Comparison of ENCODE assay signal across 7 cellular contexts in genomic region chr6:130019796-130020105, GRCh38. TPM values are rescaled to one million over a fixed set of nuclear protein-coding genes. Genes with fewer than 3 reads are reported as not detected.
DNase-seq lines count a peak whose midpoint lies in the region; ATAC-seq and TF ChIP-seq lines count a peak whose summit lies in the region.

No MANE protein-coding gene starts in this region.

- H3K4me1 Mint-ChIP-seq in activated B cell treated with CpG ODN at 0.5 μM for 24 hours, result peaks cover 22% of the 10 kb centered on the region
- peaks cover 6 to 18% of the 10 kb centered on the region in 2 donors for H3K4me1 Mint-ChIP-seq in stimulated activated naive B cell treated with anti-CD40 and anti-IgM and Interleukin-4, amounts not matched to agents 10 μg/mL and 1 μg/mL and 100 μg/mL, for 72 hours

- intact Hi-C loops in HCT116 (cut with micrococcal nuclease), result loop anchor here (2.0 to 5.0 kb wide), 3 partner anchors 127 to 521 kb away; no protein-coding TSS in a partner anchor
- intact Hi-C loops in activated B cell treated with CpG ODN at 0.5 μM for 24 hours (cut with micrococcal nuclease), result loop anchor here (1.0 to 5.0 kb wide), 5 partner anchors 35 to 1043 kb away; partner anchors contain the start of gene EPB41L2

- H3K79me2 ChIP-seq in HCT116 (ENCODE audit: insufficient read depth, low read length), result peaks cover 33% of the 10 kb centered on the region

- peak overlapping the region; percentile 89 for H3K27ac Mint-ChIP-seq in activated B cell treated with CpG ODN at 0.5 μM for 24 hours
- peak overlapping the region; percentile 97 for H3K27ac Mint-ChIP-seq in stimulated activated naive B cell treated with anti-CD40 and anti-IgM and Interleukin-4, amounts not matched to agents 10 μg/mL and 1 μg/mL and 100 μg/mL, for 72 hours

- RAD21 ChIA-PET in HCT116 (lab: Charles Lee; ENCODE audit: low non-redundant PET in 1 of 2, low total read pairs in 2 of 2, uncharacterized antibody in 2 of 2, unreplicated experiment in 2 of 2), result no interaction called here

- peak; percentile 6 for ATAC-seq in HCT116
- ATAC-seq in activated B cell treated with CpG ODN at 0.5 μM for 24 hours (ENCODE audit: low read depth), result no peak
- ATAC-seq in stimulated activated naive B cell treated with anti-CD40 and anti-IgM and Interleukin-4, amounts not matched to agents 10 μg/mL and 1 μg/mL and 100 μg/mL, for 72 hours (replicated peaks), result no peak

- no peak overlapping the region for H2AFZ ChIP-seq in HCT116 (ENCODE audit: low read depth, low read length, poor library complexity, severe bottlenecking)

- peaks cover 0 to 3% of the 10 kb centered on the region in 2 experiments; a peak in 1 of 4 replicates for H3K36me3 ChIP-seq in HCT116 (ENCODE audit: control insufficient read depth in 1 of 2, insufficient read depth in 2 of 2, low read length in 2 of 2)
- no peaks in the 10 kb centered on the region; the same call in 1 of the 2 replicates for H3K36me3 ChIP-seq in iPS DF 6.9 (ENCODE audit: control insufficient read depth, insufficient read depth, low read length)

- peak overlapping the region; percentile 72 for H3K9ac ChIP-seq in HCT116 (ENCODE audit: low read length)

- POLR2A ChIA-PET in HCT116 (lab: Charles Lee), result interaction anchor here (1.2 to 1.6 kb wide), 2 partner anchors 270 to 397 kb away, joined by 3 to 4 read pairs; no protein-coding TSS in a partner anchor
- POLR2A ChIA-PET in activated B cell treated with CpG ODN at 0.5 μM for 24 hours (lab: Charles Lee), result interaction anchor here (0.6 to 3.4 kb wide), 6 partner anchors 68 to 1051 kb away, joined by 3 to 23 read pairs (median 6); no protein-coding TSS in a partner anchor

- no peaks in the 10 kb centered on the region for H3K27me3 ChIP-seq in HCT116 (ENCODE audit: insufficient read depth, low read length)
- no peaks in the 10 kb centered on the region; the same call in 1 of the 2 replicates for H3K27me3 ChIP-seq in iPS DF 6.9 (ENCODE audit: control insufficient read depth, insufficient read depth, low read length)

- H3K9me3 ChIP-seq in HCT116 (ENCODE audit: control insufficient read depth in 1 of 2, insufficient read depth in 1 of 2, low read depth in 1 of 2, low read length in 2 of 2) (no peaks in the 10 kb centered on the region), iPS DF 6.9 (ENCODE audit: control insufficient read depth, insufficient read depth, low read length) (no peaks in the 10 kb centered on the region)

- H3K27ac ChIP-seq in HCT116 (ENCODE audit: low read depth, low read length), result peak overlapping the region; percentile 94
- H3K27ac ChIP-seq in iPS DF 6.9 (ENCODE audit: low read length), result no peak overlapping the region

- no peak for DNase-seq in HCT116 (ENCODE audit: low read depth, low spot score)
- DNase-seq in activated B cell treated with CpG ODN at 0.5 μM for 24 hours, result no peak
- DNase-seq in iPS DF 6.9 (ENCODE audit: low read depth, low spot score), result no peak
- no peak for DNase-seq in stimulated activated naive B cell treated with anti-CD40 and anti-IgM and Interleukin-4, amounts not matched to agents 10 μg/mL and 1 μg/mL and 100 μg/mL, for 72 hours
- no peak for DNase-seq in islet precursor cell
- DNase-seq in SIG-M5 (lab: John Stamatoyannopoulos, UW), result no peak
- DNase-seq in HuH-7.5 (ENCODE audit: low spot score), result no peak

- no peaks in the 10 kb centered on the region for H3K9me2 ChIP-seq in HCT116 (ENCODE audit: insufficient read depth)

- WGBS in iPS DF 6.9 (ENCODE audit: insufficient coverage, insufficient read length), result no CpG with 5 or more reads among the region's 59 CpGs

- no TSS peak for BruUV-seq in HCT116 (replicated peaks; lab: Mats Ljungman, UMichigan)

- H3K9me3 Mint-ChIP-seq in activated B cell treated with CpG ODN at 0.5 μM for 24 hours, result no peaks in the 10 kb centered on the region
- H3K9me3 Mint-ChIP-seq in stimulated activated naive B cell treated with anti-CD40 and anti-IgM and Interleukin-4, amounts not matched to agents 10 μg/mL and 1 μg/mL and 100 μg/mL, for 72 hours, result no peaks in the 10 kb centered on the region

- no peaks in the 10 kb centered on the region for H4K20me1 ChIP-seq in HCT116 (ENCODE audit: insufficient read depth)

- TF ChIP-seq CTCF in HCT116 (IDR thresholded peaks at IDR 0.05 in 2 of 3, conservative IDR thresholded peaks at IDR 0.05 in 1 of 3; ENCODE audit: borderline replicate concordance in 1 of 3, insufficient read depth in 1 of 3, low read depth in 2 of 3, low read length in 2 of 3) (no peak), activated B cell treated with CpG ODN at 0.5 μM for 24 hours (IDR thresholded peaks at IDR 0.05) (no peak)

- H3K4me3 ChIP-seq in HCT116 (replicated peaks in 1 of 2; ENCODE audit: low read depth in 1 of 2, low read length in 2 of 2) (peak overlapping the region; percentile 70 to 90), iPS DF 6.9 (ENCODE audit: low read length) (peak overlapping the region; percentile 77)

- H3K4me2 ChIP-seq in HCT116 (ENCODE audit: low read length), result peak overlapping the region; percentile 84

- H3K4me3 Mint-ChIP-seq in activated B cell treated with CpG ODN at 0.5 μM for 24 hours, result peak overlapping the region; percentile 97
- H3K4me3 Mint-ChIP-seq in stimulated activated naive B cell treated with anti-CD40 and anti-IgM and Interleukin-4, amounts not matched to agents 10 μg/mL and 1 μg/mL and 100 μg/mL, for 72 hours, result peak overlapping the region; percentile 91 to 98

- H3K4me1 ChIP-seq in HCT116 (ENCODE audit: control insufficient read depth in 1 of 2, insufficient read depth in 2 of 2, low read length in 2 of 2) (peaks cover 12 to 13% of the 10 kb centered on the region in 2 experiments; a peak in 3 of 4 replicates), iPS DF 6.9 (ENCODE audit: control insufficient read depth, insufficient read depth, low read length) (no peaks in the 10 kb centered on the region)

- no peak for TF ChIP-seq POLR2A in HCT116 (IDR thresholded peaks at IDR 0.05; ENCODE audit: borderline replicate concordance, extremely low read depth, insufficient read depth, insufficient read length)

- CTCF ChIA-PET in HCT116 (lab: Charles Lee) (interaction anchor here (0.7 to 2.5 kb wide), 2 partner anchors 14 to 20 kb away, joined by 3 to 15 read pairs; no protein-coding TSS in a partner anchor), activated B cell treated with CpG ODN at 0.5 μM for 24 hours (lab: Charles Lee) (no interaction called here)

- no peak for TF ChIP-seq RAD21 in HCT116 (IDR thresholded peaks at IDR 0.05; ENCODE audit: low read depth)

- peaks cover 25% of the 10 kb centered on the region for H3K36me3 Mint-ChIP-seq in activated B cell treated with CpG ODN at 0.5 μM for 24 hours (ENCODE audit: low read depth)
- peaks cover 5 to 6% of the 10 kb centered on the region in 2 donors for H3K36me3 Mint-ChIP-seq in stimulated activated naive B cell treated with anti-CD40 and anti-IgM and Interleukin-4, amounts not matched to agents 10 μg/mL and 1 μg/mL and 100 μg/mL, for 72 hours

- H3K27me3 Mint-ChIP-seq in activated B cell treated with CpG ODN at 0.5 μM for 24 hours, result no peaks in the 10 kb centered on the region
- no peaks in the 10 kb centered on the region for H3K27me3 Mint-ChIP-seq in stimulated activated naive B cell treated with anti-CD40 and anti-IgM and Interleukin-4, amounts not matched to agents 10 μg/mL and 1 μg/mL and 100 μg/mL, for 72 hours

TF ChIP-seq in HCT116, 20 proteins besides CTCF, POLR2A, EP300 and RAD21 (continues in another document):
- TF ChIP-seq ZFX (IDR thresholded peaks at IDR 0.05) (no peak), YY1 (IDR thresholded peaks at IDR 0.05; ENCODE audit: extremely low read depth, insufficient replicate concordance, low read depth, low read length) (no peak), CEBPB (IDR thresholded peaks at IDR 0.05; ENCODE audit: low read depth) (no peak), JUND (IDR thresholded peaks at IDR 0.05) (no peak), POLR2AphosphoS5 (IDR thresholded peaks at IDR 0.05; ENCODE audit: low read depth, low read length) (no peak), REST (IDR thresholded peaks at IDR 0.05; ENCODE audit: low read depth) (no peak)

RNA-seq across cellular contexts. Expression of gene L3MBTL3, which starts 1.4 kb away (rescaled TPM):
- total RNA-seq in HCT116 (2021; ENCODE audit: unreplicated experiment) (31.5 TPM), activated B cell treated with CpG ODN at 0.5 μM for 24 hours (28.0 and 30.4 TPM in 2 replicates)
- 11.8 and 14.6 TPM in 2 replicates for polyA plus RNA-seq in HCT116 (2012)
